2 cellular contexts compared by ENCODE assay signal in the genomic region with DNA sequence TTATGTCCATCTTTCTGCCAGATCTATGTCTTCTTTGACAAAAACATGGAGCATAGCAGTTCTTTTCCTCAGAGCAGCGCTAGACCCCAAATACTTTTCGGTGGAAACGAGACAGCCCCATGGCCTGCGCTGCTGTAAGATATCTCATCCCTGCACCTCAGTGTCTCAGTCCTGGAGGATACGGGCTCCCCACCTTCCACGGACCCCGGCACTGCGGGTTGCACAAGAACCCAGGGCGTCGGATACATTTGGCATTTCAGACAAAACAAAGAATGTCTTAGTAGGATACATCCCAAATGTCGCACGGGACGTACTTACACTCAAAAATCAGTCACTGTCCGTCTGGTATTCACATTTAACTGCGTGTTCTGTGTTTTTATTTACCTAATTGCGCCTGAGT.
TF ChIP-seq lines count a peak whose summit lies in the region.

No MANE protein-coding gene starts in this region.

TF ChIP-seq in GM23338, 12 proteins besides CTCF, POLR2A, EP300 and RAD21 (continued from another document):
- TF ChIP-seq, protein P1, sequence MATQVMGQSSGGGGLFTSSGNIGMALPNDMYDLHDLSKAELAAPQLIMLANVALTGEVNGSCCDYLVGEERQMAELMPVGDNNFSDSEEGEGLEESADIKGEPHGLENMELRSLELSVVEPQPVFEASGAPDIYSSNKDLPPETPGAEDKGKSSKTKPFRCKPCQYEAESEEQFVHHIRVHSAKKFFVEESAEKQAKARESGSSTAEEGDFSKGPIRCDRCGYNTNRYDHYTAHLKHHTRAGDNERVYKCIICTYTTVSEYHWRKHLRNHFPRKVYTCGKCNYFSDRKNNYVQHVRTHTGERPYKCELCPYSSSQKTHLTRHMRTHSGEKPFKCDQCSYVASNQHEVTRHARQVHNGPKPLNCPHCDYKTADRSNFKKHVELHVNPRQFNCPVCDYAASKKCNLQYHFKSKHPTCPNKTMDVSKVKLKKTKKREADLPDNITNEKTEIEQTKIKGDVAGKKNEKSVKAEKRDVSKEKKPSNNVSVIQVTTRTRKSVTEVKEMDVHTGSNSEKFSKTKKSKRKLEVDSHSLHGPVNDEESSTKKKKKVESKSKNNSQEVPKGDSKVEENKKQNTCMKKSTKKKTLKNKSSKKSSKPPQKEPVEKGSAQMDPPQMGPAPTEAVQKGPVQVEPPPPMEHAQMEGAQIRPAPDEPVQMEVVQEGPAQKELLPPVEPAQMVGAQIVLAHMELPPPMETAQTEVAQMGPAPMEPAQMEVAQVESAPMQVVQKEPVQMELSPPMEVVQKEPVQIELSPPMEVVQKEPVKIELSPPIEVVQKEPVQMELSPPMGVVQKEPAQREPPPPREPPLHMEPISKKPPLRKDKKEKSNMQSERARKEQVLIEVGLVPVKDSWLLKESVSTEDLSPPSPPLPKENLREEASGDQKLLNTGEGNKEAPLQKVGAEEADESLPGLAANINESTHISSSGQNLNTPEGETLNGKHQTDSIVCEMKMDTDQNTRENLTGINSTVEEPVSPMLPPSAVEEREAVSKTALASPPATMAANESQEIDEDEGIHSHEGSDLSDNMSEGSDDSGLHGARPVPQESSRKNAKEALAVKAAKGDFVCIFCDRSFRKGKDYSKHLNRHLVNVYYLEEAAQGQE (IDR thresholded peaks at IDR 0.05; ENCODE audit: unreplicated experiment): no peak
- TF ChIP-seq JUNB (IDR thresholded peaks at IDR 0.05; ENCODE audit: unreplicated experiment): no peak
- no peak for TF ChIP-seq POLR2AphosphoS5 (IDR thresholded peaks at IDR 0.05; ENCODE audit: low read depth)
- no peak for TF ChIP-seq EZH2phosphoT487 (IDR thresholded peaks at IDR 0.05; ENCODE audit: unreplicated experiment)
- TF ChIP-seq STAT1 (IDR thresholded peaks at IDR 0.05; ENCODE audit: unreplicated experiment): no peak
- TF ChIP-seq ZNF331 (CRISPR knock-in tag; IDR thresholded peaks at IDR 0.05; ENCODE audit: low read depth): no peak
- no peak for TF ChIP-seq NANOG (IDR thresholded peaks at IDR 0.05; ENCODE audit: borderline replicate concordance)
- TF ChIP-seq, protein P2, sequence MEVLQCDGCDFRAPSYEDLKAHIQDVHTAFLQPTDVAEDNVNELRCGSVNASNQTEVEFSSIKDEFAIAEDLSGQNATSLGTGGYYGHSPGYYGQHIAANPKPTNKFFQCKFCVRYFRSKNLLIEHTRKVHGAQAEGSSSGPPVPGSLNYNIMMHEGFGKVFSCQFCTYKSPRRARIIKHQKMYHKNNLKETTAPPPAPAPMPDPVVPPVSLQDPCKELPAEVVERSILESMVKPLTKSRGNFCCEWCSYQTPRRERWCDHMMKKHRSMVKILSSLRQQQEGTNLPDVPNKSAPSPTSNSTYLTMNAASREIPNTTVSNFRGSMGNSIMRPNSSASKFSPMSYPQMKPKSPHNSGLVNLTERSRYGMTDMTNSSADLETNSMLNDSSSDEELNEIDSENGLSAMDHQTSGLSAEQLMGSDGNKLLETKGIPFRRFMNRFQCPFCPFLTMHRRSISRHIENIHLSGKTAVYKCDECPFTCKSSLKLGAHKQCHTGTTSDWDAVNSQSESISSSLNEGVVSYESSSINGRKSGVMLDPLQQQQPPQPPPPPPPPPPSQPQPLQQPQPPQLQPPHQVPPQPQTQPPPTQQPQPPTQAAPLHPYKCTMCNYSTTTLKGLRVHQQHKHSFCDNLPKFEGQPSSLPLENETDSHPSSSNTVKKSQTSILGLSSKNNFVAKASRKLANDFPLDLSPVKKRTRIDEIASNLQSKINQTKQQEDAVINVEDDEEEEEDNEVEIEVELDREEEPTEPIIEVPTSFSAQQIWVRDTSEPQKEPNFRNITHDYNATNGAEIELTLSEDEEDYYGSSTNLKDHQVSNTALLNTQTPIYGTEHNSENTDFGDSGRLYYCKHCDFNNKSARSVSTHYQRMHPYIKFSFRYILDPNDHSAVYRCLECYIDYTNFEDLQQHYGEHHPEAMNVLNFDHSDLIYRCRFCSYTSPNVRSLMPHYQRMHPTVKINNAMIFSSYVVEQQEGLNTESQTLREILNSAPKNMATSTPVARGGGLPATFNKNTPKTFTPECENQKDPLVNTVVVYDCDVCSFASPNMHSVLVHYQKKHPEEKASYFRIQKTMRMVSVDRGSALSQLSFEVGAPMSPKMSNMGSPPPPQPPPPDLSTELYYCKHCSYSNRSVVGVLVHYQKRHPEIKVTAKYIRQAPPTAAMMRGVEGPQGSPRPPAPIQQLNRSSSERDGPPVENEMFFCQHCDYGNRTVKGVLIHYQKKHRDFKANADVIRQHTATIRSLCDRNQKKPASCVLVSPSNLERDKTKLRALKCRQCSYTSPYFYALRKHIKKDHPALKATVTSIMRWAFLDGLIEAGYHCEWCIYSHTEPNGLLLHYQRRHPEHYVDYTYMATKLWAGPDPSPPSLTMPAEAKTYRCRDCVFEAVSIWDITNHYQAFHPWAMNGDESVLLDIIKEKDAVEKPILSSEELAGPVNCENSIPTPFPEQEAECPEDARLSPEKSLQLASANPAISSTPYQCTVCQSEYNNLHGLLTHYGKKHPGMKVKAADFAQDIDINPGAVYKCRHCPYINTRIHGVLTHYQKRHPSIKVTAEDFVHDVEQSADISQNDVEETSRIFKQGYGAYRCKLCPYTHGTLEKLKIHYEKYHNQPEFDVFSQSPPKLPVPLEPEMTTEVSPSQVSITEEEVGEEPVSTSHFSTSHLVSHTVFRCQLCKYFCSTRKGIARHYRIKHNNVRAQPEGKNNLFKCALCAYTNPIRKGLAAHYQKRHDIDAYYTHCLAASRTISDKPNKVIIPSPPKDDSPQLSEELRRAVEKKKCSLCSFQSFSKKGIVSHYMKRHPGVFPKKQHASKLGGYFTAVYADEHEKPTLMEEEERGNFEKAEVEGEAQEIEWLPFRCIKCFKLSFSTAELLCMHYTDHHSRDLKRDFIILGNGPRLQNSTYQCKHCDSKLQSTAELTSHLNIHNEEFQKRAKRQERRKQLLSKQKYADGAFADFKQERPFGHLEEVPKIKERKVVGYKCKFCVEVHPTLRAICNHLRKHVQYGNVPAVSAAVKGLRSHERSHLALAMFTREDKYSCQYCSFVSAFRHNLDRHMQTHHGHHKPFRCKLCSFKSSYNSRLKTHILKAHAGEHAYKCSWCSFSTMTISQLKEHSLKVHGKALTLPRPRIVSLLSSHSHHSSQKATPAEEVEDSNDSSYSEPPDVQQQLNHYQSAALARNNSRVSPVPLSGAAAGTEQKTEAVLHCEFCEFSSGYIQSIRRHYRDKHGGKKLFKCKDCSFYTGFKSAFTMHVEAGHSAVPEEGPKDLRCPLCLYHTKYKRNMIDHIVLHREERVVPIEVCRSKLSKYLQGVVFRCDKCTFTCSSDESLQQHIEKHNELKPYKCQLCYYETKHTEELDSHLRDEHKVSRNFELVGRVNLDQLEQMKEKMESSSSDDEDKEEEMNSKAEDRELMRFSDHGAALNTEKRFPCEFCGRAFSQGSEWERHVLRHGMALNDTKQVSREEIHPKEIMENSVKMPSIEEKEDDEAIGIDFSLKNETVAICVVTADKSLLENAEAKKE (CRISPR knock-in tag; IDR thresholded peaks at IDR 0.05): no peak
- TF ChIP-seq EZH2 (IDR thresholded peaks at IDR 0.05; ENCODE audit: low read depth, unreplicated experiment): no peak

TF ChIP-seq in neural cell, 6 proteins besides CTCF, POLR2A, EP300 and RAD21 (continued from another document):
- TF ChIP-seq, protein P1 (IDR thresholded peaks at IDR 0.05; ENCODE audit: borderline replicate concordance): no peak
- TF ChIP-seq EZH2 (IDR thresholded peaks at IDR 0.05; ENCODE audit: borderline replicate concordance, insufficient read depth, low read length, poor library complexity, severe bottlenecking) (no peak), POLR2AphosphoS5 (IDR thresholded peaks at IDR 0.05) (no peak)
